ENCODE assay signal across 18 cellular contexts in genomic region chr2:187526776-187527175, GRCh38. TPM values are rescaled to one million over a fixed set of nuclear protein-coding genes. Genes with fewer than 3 reads are reported as not detected.
DNase-seq lines count a peak whose midpoint lies in the region; ATAC-seq, FAIRE-seq and TF ChIP-seq lines count a peak whose summit lies in the region.
"Had no signal": no experiment of that assay in that cellular context is flagged by ENCODE, and none has a peak within 500 bp of the region (broad histone marks: within the 10 kb centered on the region; RNA-seq: fewer than 3 reads in every experiment).

No MANE protein-coding gene starts in this region.

- no peak for TF ChIP-seq POLR2A in HepG2 (IDR thresholded peaks at IDR 0.05; ENCODE audit: insufficient read depth in 1 of 2, low read depth in 2 of 2, low read length in 2 of 2)

- H3K4me1 ChIP-seq in SK-N-SH (ENCODE audit: control insufficient read depth in 1 of 2, insufficient read depth in 2 of 2, low read depth in 1 of 2, low read length in 1 of 2) (peaks cover 2 to 21% of the 10 kb centered on the region in 2 experiments; a peak in 3 of 4 replicates), adipocyte (ENCODE audit: control insufficient read depth, insufficient read depth, low read length) (peaks cover 29% of the 10 kb centered on the region), HepG2 (ENCODE audit: insufficient read depth, low read length) (peaks cover 91% of the 10 kb centered on the region), upper lobe of right lung (peaks cover 6% of the 10 kb centered on the region)

- ATAC-seq in SK-N-SH treated with all-trans-retinoic acid at 6 μM for 48 hours (no peak), HepG2 (no peak), upper lobe of right lung (no peak), GM21717 (IDR thresholded peaks at IDR 0.05; ENCODE audit: unreplicated experiment) (no peak)
- no peak for ATAC-seq in activated T-cell treated with anti-CD3 and anti-CD28 coated beads, Interleukin-2, amount 50 U/mL, for 72 hours (replicated peaks in 1 of 2)
- ATAC-seq: activated naive CD4-positive, alpha-beta T cell treated with anti-CD3 and anti-CD28 coated beads, Interleukin-2, amount 50 U/mL, for 72 hours had no signal

- TF ChIP-seq EP300 in SK-N-SH (IDR thresholded peaks at IDR 0.05; ENCODE audit: borderline replicate concordance in 1 of 2, low read depth in 1 of 2, low read length in 1 of 2) = no peak
- TF ChIP-seq EP300 in HepG2 (IDR thresholded peaks at IDR 0.05; ENCODE audit: low read depth in 2 of 2, low read length in 2 of 2) = no peak
- no peak for TF ChIP-seq EP300 in HepG2 (CRISPR knock-in tag; IDR thresholded peaks at IDR 0.05; ENCODE audit: borderline replicate concordance)

- H3K4me3 Mint-ChIP-seq in activated T-cell treated with anti-CD3 and anti-CD28 coated beads, Interleukin-2, amount 50 U/mL, for 72 hours = no peak overlapping the region

- POLR2A ChIA-PET in SK-N-SH (lab: Yijun Ruan, JAX) = no interaction called here
- POLR2A ChIA-PET in HepG2 (lab: Yijun Ruan, JAX) = interaction anchor here (1.4 to 4.3 kb wide), 4 partner anchors 13 to 1041 kb away, joined by 3 to 20 read pairs (median 8); partner anchors contain the start of gene ZC3H15

- H3K36me3 ChIP-seq in SK-N-SH (replicated peaks in 1 of 2; ENCODE audit: control insufficient read depth in 1 of 2, insufficient read depth in 2 of 2, low read length in 1 of 2) = peaks cover 0 to 3% of the 10 kb centered on the region in 2 experiments
- H3K36me3 ChIP-seq in adipocyte (ENCODE audit: control insufficient read depth, insufficient read depth, low read length, severe bottlenecking) = peaks cover 4% of the 10 kb centered on the region
- peaks cover 4 to 32% of the 10 kb centered on the region in 2 experiments; a peak in 4 of 5 replicates for H3K36me3 ChIP-seq in HepG2 (replicated peaks in 1 of 2; ENCODE audit: control insufficient read depth in 1 of 2, insufficient read depth in 2 of 2, low read length in 2 of 2)
- H3K36me3 ChIP-seq in upper lobe of right lung = peaks cover 30% of the 10 kb centered on the region

- H2AFZ ChIP-seq in SK-N-SH (ENCODE audit: low read depth) = peak overlapping the region; percentile 31; the same call in 1 of the 2 replicates
- no peak overlapping the region for H2AFZ ChIP-seq in HepG2 (ENCODE audit: low read length)

- H3K27me3 Mint-ChIP-seq in activated T-cell treated with anti-CD3 and anti-CD28 coated beads, Interleukin-2, amount 50 U/mL, for 72 hours (ENCODE audit: low read depth) = no peaks in the 10 kb centered on the region

- intact Hi-C loops in HepG2 (cut with micrococcal nuclease; ENCODE audit: unreplicated experiment) = no loop called here
- intact Hi-C loops in upper lobe of right lung (cut with DNase I) = no loop called here

- peak overlapping the region; percentile 24; the same call in 1 of the 2 replicates for H3K4me2 ChIP-seq in SK-N-SH
- H3K4me2 ChIP-seq in HepG2 (ENCODE audit: low read depth, low read length) = peak overlapping the region; percentile 33

- H3K9me3 Mint-ChIP-seq in activated T-cell treated with anti-CD3 and anti-CD28 coated beads, Interleukin-2, amount 50 U/mL, for 72 hours = no peaks in the 10 kb centered on the region
- H3K9me3 Mint-ChIP-seq: activated naive CD4-positive, alpha-beta T cell treated with anti-CD3 and anti-CD28 coated beads, Interleukin-2, amount 50 U/mL, for 72 hours had no signal

- H3K9me2 ChIP-seq in SK-N-SH = no peaks in the 10 kb centered on the region

- H3K27ac ChIP-seq in SK-N-SH (ENCODE audit: low read depth in 2 of 2, low read length in 1 of 2) (peak overlapping the region; percentile 31 to 39), HepG2 (ENCODE audit: extremely low read length, insufficient read depth, low read length) (peak overlapping the region; percentile 60), upper lobe of right lung (peak overlapping the region; percentile 13)

- no peak for TF ChIP-seq RAD21 in SK-N-SH (IDR thresholded peaks at IDR 0.05; ENCODE audit: low read length)
- no peak for TF ChIP-seq RAD21 in HepG2 (CRISPR knock-in tag; IDR thresholded peaks at IDR 0.05)

- in situ Hi-C loops in HepG2 (cut with HindIII; ENCODE audit: extremely low pct_ligation_motif_present, low pct_unique_long_range_greater_than_20kb) = loop anchor here (25.0 kb wide), 1 partner anchor 1911 kb away; the partner anchor contains the start of gene WDR75

- H3F3A ChIP-seq in SK-N-SH (replicated peaks; ENCODE audit: insufficient read depth) = peaks cover 8% of the 10 kb centered on the region

- H3K4me3 ChIP-seq in SK-N-SH (ENCODE audit: low read depth in 2 of 2, low read length in 1 of 2) (no peak overlapping the region), adipocyte (ENCODE audit: low read length) (peak overlapping the region; percentile 51), HepG2 (replicated peaks in 1 of 3; ENCODE audit: insufficient read depth in 1 of 3, low read depth in 2 of 3, low read length in 3 of 3) (no peak overlapping the region), upper lobe of right lung (no peak overlapping the region)

- no peaks in the 10 kb centered on the region for H3K36me3 Mint-ChIP-seq in activated T-cell treated with anti-CD3 and anti-CD28 coated beads, Interleukin-2, amount 50 U/mL, for 72 hours (ENCODE audit: insufficient read depth in 2 of 2)
- H3K36me3 Mint-ChIP-seq: activated naive CD4-positive, alpha-beta T cell treated with anti-CD3 and anti-CD28 coated beads, Interleukin-2, amount 50 U/mL, for 72 hours had no signal

- DNase-seq in SK-N-SH (peak; percentile 11), adipocyte (ENCODE audit: low read depth) (peak; percentile 49), HepG2 (ENCODE audit: low spot score) (no peak), upper lobe of right lung (no peak), NCI-H1048 (lab: John Stamatoyannopoulos, UW) (no peak)
- no peak for DNase-seq in activated T-cell treated with anti-CD3 and anti-CD28 coated beads, Interleukin-2, amount 50 U/mL, for 72 hours
- DNase-seq: ACHN; effector memory CD4-positive, alpha-beta T cell; GDM1; kidney; NCI-H187 treated with DMSO at 0.1 percent for 48 hours; NCI-H524 treated with DMSO at 0.1 percent for 48 hours; posterior cingulate gyrus; T-helper 1 cell had no signal

- BruUV-seq in HepG2 (replicated peaks; lab: Mats Ljungman, UMichigan) = TSS peak; percentile 4

- FAIRE-seq in HepG2 (lab: Jason Lieb, UNC) = no peak
- FAIRE-seq: bronchial epithelial cell, kidney had no signal

- no peak overlapping the region for H3K27ac Mint-ChIP-seq in activated T-cell treated with anti-CD3 and anti-CD28 coated beads, Interleukin-2, amount 50 U/mL, for 72 hours
- H3K27ac Mint-ChIP-seq: activated naive CD4-positive, alpha-beta T cell treated with anti-CD3 and anti-CD28 coated beads, Interleukin-2, amount 50 U/mL, for 72 hours had no signal

- H3K27me3 ChIP-seq in SK-N-SH (ENCODE audit: insufficient read depth) = no peaks in the 10 kb centered on the region
- H3K27me3 ChIP-seq in adipocyte (replicated peaks; ENCODE audit: control insufficient read depth, insufficient read depth, low read length) = no peaks in the 10 kb centered on the region
- H3K27me3 ChIP-seq in HepG2 (ENCODE audit: control insufficient read depth in 1 of 2, insufficient read depth in 2 of 2, low read length in 2 of 2) = no peaks in the 10 kb centered on the region
- H3K27me3 ChIP-seq in upper lobe of right lung = no peaks in the 10 kb centered on the region

- H3K9ac ChIP-seq in SK-N-SH (no peak overlapping the region), adipocyte (ENCODE audit: low read length) (peak overlapping the region; percentile 48), HepG2 (ENCODE audit: insufficient read depth, low read depth, low read length) (no peak overlapping the region)

- H4K20me1 ChIP-seq in SK-N-SH (ENCODE audit: insufficient read depth) = no peaks in the 10 kb centered on the region
- H4K20me1 ChIP-seq in HepG2 (ENCODE audit: insufficient read depth, low read length) = peaks cover 3% of the 10 kb centered on the region; the same call in 1 of the 2 replicates

- CTCF ChIA-PET in SK-N-SH (lab: Yijun Ruan, JAX) = interaction anchor here (1.0 to 2.0 kb wide), 4 partner anchors 20 to 55 kb away, joined by 3 to 6 read pairs (median 4); no protein-coding TSS in a partner anchor
- CTCF ChIA-PET in HepG2 (lab: Yijun Ruan, JAX; ENCODE audit: low intra/inter-chr PET ratio, low total read pairs) = no interaction called here

- no peaks in the 10 kb centered on the region for H3K4me1 Mint-ChIP-seq in activated T-cell treated with anti-CD3 and anti-CD28 coated beads, Interleukin-2, amount 50 U/mL, for 72 hours (ENCODE audit: low read depth)

- no peak for TF ChIP-seq CTCF in SK-N-SH (IDR thresholded peaks at IDR 0.05)
- no peak for TF ChIP-seq CTCF in HepG2 (CRISPR knock-in tag; IDR thresholded peaks at IDR 0.05)
- TF ChIP-seq CTCF in upper lobe of right lung (IDR thresholded peaks at IDR 0.05) = no peak

- H3K79me2 ChIP-seq in SK-N-SH (ENCODE audit: insufficient read depth) = no peaks in the 10 kb centered on the region
- H3K79me2 ChIP-seq in HepG2 (ENCODE audit: insufficient read depth, low read length) = peaks cover 86% of the 10 kb centered on the region

- no peaks in the 10 kb centered on the region for H3K9me3 ChIP-seq in SK-N-SH
- no peaks in the 10 kb centered on the region for H3K9me3 ChIP-seq in adipocyte (ENCODE audit: control insufficient read depth, low read length)
- no peaks in the 10 kb centered on the region for H3K9me3 ChIP-seq in HepG2 (ENCODE audit: low read length)
- H3K9me3 ChIP-seq in upper lobe of right lung = no peaks in the 10 kb centered on the region

RNA-seq across cellular contexts. Expression of gene TFPI, which starts 27.5 kb away (rescaled TPM):
- 2.1 and 2.3 TPM in 2 replicates for polyA plus RNA-seq in SK-N-SH (2012; rRNA removed)
- polyA plus RNA-seq in SK-N-SH (2012; cell fraction: cytosol; rRNA removed) = 3.5 and 4.0 TPM in 2 replicates
- polyA plus RNA-seq in SK-N-SH (2012; cell fraction: nucleus; rRNA removed) = 0.62 and 1.8 TPM in 2 replicates
- 161 and 301 TPM in 2 replicates for total RNA-seq in HepG2 (2016; rRNA removed; fragmentation: Illumina TruSeq; extraction: Trizol)
- total RNA-seq in HepG2 (2016; cell fraction: cytosol; rRNA removed; fragmentation: Illumina TruSeq; extraction: Trizol; ENCODE audit: low read depth) = 38.3 and 39.3 TPM in 2 replicates
- 172 and 272 TPM in 2 replicates for total RNA-seq in HepG2 (2016; cell fraction: insoluble cytoplasmic fraction; rRNA removed; fragmentation: Illumina TruSeq; extraction: Trizol)
- total RNA-seq in HepG2 (2016; cell fraction: membrane; rRNA removed; fragmentation: Illumina TruSeq; extraction: Trizol) = 52.0 and 70.0 TPM in 2 replicates
- 317 and 356 TPM in 2 replicates for total RNA-seq in HepG2 (2016; cell fraction: nucleus; rRNA removed; fragmentation: Illumina TruSeq; extraction: Trizol)
- 404 and 436 TPM in 2 replicates for polyA plus RNA-seq in HepG2 (2011; rRNA removed)
- 141 and 281 TPM in 2 replicates for polyA plus RNA-seq in HepG2 (2011; cell fraction: cytosol; rRNA removed)
- polyA plus RNA-seq in HepG2 (2011; cell fraction: nucleus; rRNA removed) = 59.5 and 99.9 TPM in 2 replicates
- 778 and 1,175 TPM in 2 replicates for polyA plus RNA-seq in HepG2 (2012)
- polyA plus RNA-seq in HepG2 (2016; cell fraction: cytosol; fragmentation: Illumina TruSeq; extraction: Trizol; ENCODE audit: low read depth) = 23.5 and 25.5 TPM in 2 replicates
- 122 TPM in 2 replicates for polyA plus RNA-seq in HepG2 (2016; cell fraction: insoluble cytoplasmic fraction; fragmentation: Illumina TruSeq; extraction: Trizol; ENCODE audit: low read depth)
- 32.9 and 33.4 TPM in 2 replicates for polyA plus RNA-seq in HepG2 (2016; cell fraction: membrane; fragmentation: Illumina TruSeq; extraction: Trizol; ENCODE audit: low read depth)
- polyA plus RNA-seq in HepG2 (2016; cell fraction: nucleus; fragmentation: Illumina TruSeq; extraction: Trizol; ENCODE audit: insufficient read depth, low read depth) = 310 and 322 TPM in 2 replicates
- polyA minus RNA-seq in HepG2 (2011; rRNA and poly(A)+ RNA removed; ENCODE audit: low replicate concordance) = 28.8 and 207 TPM in 2 replicates
- 198 and 296 TPM in 2 replicates for polyA minus RNA-seq in HepG2 (2011; cell fraction: cytosol; rRNA and poly(A)+ RNA removed)
- 460 and 590 TPM in 2 replicates for polyA minus RNA-seq in HepG2 (2011; cell fraction: nucleus; rRNA and poly(A)+ RNA removed)
- total RNA-seq in upper lobe of right lung = 366 TPM
- total RNA-seq in activated T-cell treated with anti-CD3 and anti-CD28 coated beads, Interleukin-2, amount 50 U/mL, for 72 hours = under 1 TPM; 0.05 to 0.19 TPM

Comparison
In these comparisons a context has a peak if more than half of its experiments do, and no peak if none do; other contexts are left out.
1. DNase-seq: peak in SK-N-SH (single experiment) and adipocyte (single experiment); none in HepG2 (single experiment), upper lobe of right lung (single experiment), activated T-cell treated with anti-CD3 and anti-CD28 coated beads, Interleukin-2, amount 50 U/mL, for 72 hours (0 of 2) and NCI-H1048 (single experiment).
2. RNA of gene TFPI, which starts 27.5 kb away (total RNA-seq): 366 TPM in upper lobe of right lung (single experiment) and 38.3 to 356 TPM in HepG2; 0.05 to 0.19 TPM in activated T-cell treated with anti-CD3 and anti-CD28 coated beads, Interleukin-2, amount 50 U/mL, for 72 hours; every median in the first group is over 10 times any median in the second.
3. Peak in every context shown above with its lines, with median percentiles within 50 percentile points of each other: H3K27ac ChIP-seq.